8 cellular contexts compared by ENCODE assay signal in the genomic region with DNA sequence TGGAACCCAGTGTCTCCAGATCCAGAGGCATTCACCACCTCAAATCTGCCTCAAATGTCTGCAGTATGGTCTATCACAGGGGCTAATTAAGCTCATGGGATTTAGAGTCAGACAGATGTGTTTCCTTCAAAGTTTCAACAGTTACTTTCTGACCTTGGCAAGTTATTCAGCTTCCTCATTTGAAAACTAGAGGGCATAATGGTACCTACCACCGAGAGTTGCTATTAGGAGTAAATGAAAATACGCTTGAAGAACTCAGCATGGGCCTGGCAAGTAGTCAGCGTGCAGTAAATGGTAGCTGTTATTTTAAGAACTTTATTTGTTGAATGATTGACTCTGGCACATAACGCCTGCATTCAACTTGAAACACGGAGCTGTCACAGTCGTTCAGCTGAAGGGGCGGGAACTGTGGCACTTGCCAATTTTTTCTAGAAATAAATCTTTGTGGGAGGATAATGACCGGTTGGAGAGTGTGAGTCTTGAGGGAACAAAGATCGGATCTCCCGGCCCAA. TPM values are rescaled to one million over a fixed set of nuclear protein-coding genes. Genes with fewer than 3 reads are reported as not detected.
DNase-seq lines count a peak whose midpoint lies in the region; ATAC-seq and TF ChIP-seq lines count a peak whose summit lies in the region.

No MANE protein-coding gene starts in this region.

- intact Hi-C loops in left cardiac atrium (cut with DNase I) = loop anchor here in 1 of 2 donors (10.0 kb wide), 2 partner anchors 64 to 224 kb away; no protein-coding TSS in a partner anchor

- H3K27ac ChIP-seq in AG04450 (ENCODE audit: low read depth, low read length) = peak overlapping the region; percentile 100

- H3K36me3 Mint-ChIP-seq in activated CD4-positive, alpha-beta memory T cell treated with anti-CD3 and anti-CD28 coated beads, Interleukin-2, amount 10 ng/mL, durations not matched to agents 7 days and 5 days (ENCODE audit: low read depth) = peaks cover 50% of the 10 kb centered on the region

- TF ChIP-seq CTCF in AG04450 (IDR thresholded peaks at IDR 0.05; ENCODE audit: low read depth, low read length) = no peak

- H3K27me3 Mint-ChIP-seq in activated CD4-positive, alpha-beta memory T cell treated with anti-CD3 and anti-CD28 coated beads, Interleukin-2, amount 10 ng/mL, durations not matched to agents 7 days and 5 days = no peaks in the 10 kb centered on the region

- no peaks in the 10 kb centered on the region for H3K27me3 ChIP-seq in AG04450 (ENCODE audit: control insufficient read depth, insufficient read depth, low read length)

- H3K9me3 Mint-ChIP-seq in activated CD4-positive, alpha-beta memory T cell treated with anti-CD3 and anti-CD28 coated beads, Interleukin-2, amount 10 ng/mL, durations not matched to agents 7 days and 5 days = no peaks in the 10 kb centered on the region

- ATAC-seq in GM18870 (IDR thresholded peaks at IDR 0.05; ENCODE audit: unreplicated experiment) (peak; percentile 2), left cardiac atrium (peak; percentile 1 to 2), HG02763 (IDR thresholded peaks at IDR 0.05; ENCODE audit: unreplicated experiment) (no peak)

- H3K27ac Mint-ChIP-seq in activated CD4-positive, alpha-beta memory T cell treated with anti-CD3 and anti-CD28 coated beads, Interleukin-2, amount 10 ng/mL, durations not matched to agents 7 days and 5 days = peak overlapping the region; percentile 95

- DNase-seq in AG04450 (ENCODE audit: low read depth, low spot score) = no peak
- DNase-seq in M059J (ENCODE audit: low read depth) = peak; percentile 77
- DNase-seq in activated CD4-positive, alpha-beta memory T cell treated with anti-CD3 and anti-CD28 coated beads, Interleukin-2, amount 10 ng/mL, durations not matched to agents 7 days and 5 days = no peak
- no peak for DNase-seq in left cardiac atrium
- peak; percentile 70 for DNase-seq in renal cortical epithelial cell (ENCODE audit: low read depth)
- DNase-seq in activated CD4-positive, alpha-beta T cell treated with anti-CD3 and anti-CD28 coated beads for 4 hours = no peak

- H3K4me3 ChIP-seq in AG04450 (ENCODE audit: low read depth, low read length) = peak overlapping the region; percentile 82

- H3K4me3 Mint-ChIP-seq in activated CD4-positive, alpha-beta memory T cell treated with anti-CD3 and anti-CD28 coated beads, Interleukin-2, amount 10 ng/mL, durations not matched to agents 7 days and 5 days = peak overlapping the region; percentile 88

- H3K4me1 Mint-ChIP-seq in activated CD4-positive, alpha-beta memory T cell treated with anti-CD3 and anti-CD28 coated beads, Interleukin-2, amount 10 ng/mL, durations not matched to agents 7 days and 5 days = peaks cover 53% of the 10 kb centered on the region

- peaks cover 3% of the 10 kb centered on the region; the same call in 1 of the 2 replicates for H3K9me3 ChIP-seq in AG04450 (ENCODE audit: control insufficient read depth, insufficient read depth, low read length)

- CTCF ChIA-PET in AG04450 (lab: Charles Lee) = interaction anchor here (0.9 to 2.0 kb wide), 4 partner anchors 9 to 119 kb away, joined by 3 to 7 read pairs (median 3); no protein-coding TSS in a partner anchor
- CTCF ChIA-PET in activated CD4-positive, alpha-beta memory T cell treated with anti-CD3 and anti-CD28 coated beads, Interleukin-2, amount 10 ng/mL, durations not matched to agents 7 days and 5 days (lab: Charles Lee) = interaction anchor here (0.6 to 2.2 kb wide), 9 partner anchors 10 to 299 kb away, joined by 3 to 8 read pairs (median 4); no protein-coding TSS in a partner anchor

- POLR2A ChIA-PET in AG04450 (lab: Yijun Ruan, JAX) = interaction anchor here (0.5 to 1.9 kb wide), 6 partner anchors 18 to 193 kb away, joined by 3 to 7 read pairs (median 4); a partner anchor contains a TSS
- POLR2A ChIA-PET in activated CD4-positive, alpha-beta memory T cell treated with anti-CD3 and anti-CD28 coated beads, Interleukin-2, amount 10 ng/mL, durations not matched to agents 7 days and 5 days (lab: Charles Lee) = interaction anchor here (0.7 to 14.1 kb wide), 30 partner anchors 9 to 941 kb away, joined by 3 to 253 read pairs (median 7); a partner anchor contains a TSS

RNA-seq across cellular contexts. Expression of a gene that starts 1.2 kb away (rescaled TPM):
- 553 and 661 TPM in 2 replicates for polyA plus RNA-seq in AG04450 (2011; rRNA removed)
- 387 and 421 TPM in 2 replicates for polyA minus RNA-seq in AG04450 (2011; rRNA and poly(A)+ RNA removed)
- total RNA-seq in M059J (2014; rRNA removed; shearing (Covaris generic)) = 371 and 481 TPM in 2 replicates
- total RNA-seq in activated CD4-positive, alpha-beta memory T cell treated with anti-CD3 and anti-CD28 coated beads, Interleukin-2, amount 10 ng/mL, durations not matched to agents 7 days and 5 days = 100 to 1,000 TPM; 890 to 908 TPM
- total RNA-seq in left cardiac atrium = 100 to 1,000 TPM; 133 to 179 TPM
- total RNA-seq in renal cortical epithelial cell = 503 and 992 TPM in 2 replicates

RNA-seq across cellular contexts. Expression of a gene that starts 57.8 kb away (rescaled TPM):
- polyA plus RNA-seq in AG04450 (2011; rRNA removed) = 44.2 and 45.1 TPM in 2 replicates
- 23.4 and 36.8 TPM in 2 replicates for polyA minus RNA-seq in AG04450 (2011; rRNA and poly(A)+ RNA removed)
- 112 TPM in 2 replicates for total RNA-seq in M059J (2014; rRNA removed; shearing (Covaris generic))
- 10 to 100 TPM; 76.9 to 83.4 TPM for total RNA-seq in activated CD4-positive, alpha-beta memory T cell treated with anti-CD3 and anti-CD28 coated beads, Interleukin-2, amount 10 ng/mL, durations not matched to agents 7 days and 5 days
- total RNA-seq in left cardiac atrium (10 to 100 TPM; 51.7 to 64.7 TPM), renal cortical epithelial cell (29.0 and 51.4 TPM in 2 replicates)

Comparison
In these comparisons a context has a peak if more than half of its experiments do, and no peak if none do; other contexts are left out.
1. DNase-seq: peak in M059J (single experiment) and renal cortical epithelial cell (single experiment); none in AG04450 (single experiment), activated CD4-positive, alpha-beta memory T cell treated with anti-CD3 and anti-CD28 coated beads, Interleukin-2, amount 10 ng/mL, durations not matched to agents 7 days and 5 days (single experiment), left cardiac atrium (single experiment) and activated CD4-positive, alpha-beta T cell treated with anti-CD3 and anti-CD28 coated beads for 4 hours (0 of 2).